Comparison of ENCODE assay signal across 31 cellular contexts in the genomic region with DNA sequence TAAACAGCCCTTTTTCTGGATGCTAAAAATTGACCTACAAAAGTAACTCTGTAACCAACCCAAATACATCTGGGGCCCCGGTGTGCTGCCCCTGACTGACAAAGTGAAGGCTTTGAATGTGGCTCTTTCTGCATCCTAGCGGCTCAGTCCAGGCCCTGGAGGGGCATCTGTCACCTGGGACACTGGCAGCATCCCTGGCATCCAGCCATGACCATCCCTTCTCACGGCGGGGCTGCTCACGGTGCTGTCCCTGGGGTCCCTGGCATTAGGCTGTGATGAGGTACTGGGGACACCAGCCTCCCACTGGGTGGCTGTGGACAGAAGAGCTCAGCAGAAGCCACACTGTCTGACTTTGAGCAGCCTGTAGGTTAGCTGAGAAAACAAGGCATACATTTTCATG.
"Had no signal": no experiment of that assay in that cellular context is flagged by ENCODE, and none has a peak within 500 bp of the region (broad histone marks: within the 10 kb centered on the region; RNA-seq: fewer than 3 reads in every experiment).

No MANE protein-coding gene starts in this region.

- H3K9me3 ChIP-seq: adrenal gland, body of pancreas, breast epithelium, Peyer's patch had no signal

- H3K27me3 ChIP-seq: adrenal gland, body of pancreas, breast epithelium, Peyer's patch had no signal

- DNase-seq: activated CD4-positive, alpha-beta T cell treated with anti-CD3 and anti-CD28 coated beads, Interleukin-2, amount 10 ng/mL, durations not matched to agents 24 days and 14 days; activated CD4-positive, alpha-beta T cell treated with anti-CD3 and anti-CD28 coated beads, Interleukin-2, amount 50 U/mL, for 4 hours; activated CD8-positive, alpha-beta T cell treated with anti-CD3 and anti-CD28 coated beads for 36 hours; activated gamma-delta T cell; activated naive CD4-positive, alpha-beta T cell treated with Interleukin-2 at 50 U/mL for 16 hours; activated T-cell treated with anti-CD3 and anti-CD28 coated beads, Interleukin-2, amount 50 U/mL, for 1 hour; activated T-cell treated with anti-CD3 and anti-CD28 coated beads, Interleukin-2, amount 50 U/mL, for 72 hours; adrenal gland; body of pancreas; caudate nucleus; MM.1S; MV-4-11; NCI-H1092; NCI-H1436 treated with DMSO at 0.1 percent for 48 hours; NCI-H1694 treated with DMSO at 0.1 percent for 48 hours; NCI-H2029; NCI-H345; NCI-H524 treated with DMSO at 0.1 percent for 48 hours; NCI-H748 treated with DMSO at 0.1 percent for 48 hours; NK-92 treated with Interleukin-12 subunit alpha and Interleukin-12 subunit beta, amount 100 ng/mL, for 24 hours; PC-3; Peyer's patch; RPMI8226; SW 1271; T-helper 1 cell; T-helper 2 cell; T-helper 9 cell had no signal

- ATAC-seq: activated CD8-positive, alpha-beta T cell treated with anti-CD3 and anti-CD28 coated beads for 36 hours; activated naive CD4-positive, alpha-beta T cell treated with anti-CD3 and anti-CD28 coated beads, Interleukin-2, amount 50 U/mL, for 72 hours; activated T-cell treated with anti-CD3 and anti-CD28 coated beads, Interleukin-2, amount 50 U/mL, for 72 hours; activated T-helper 17 cell treated with anti-CD3 and anti-CD28 coated beads, Interleukin-2, amount 50 U/mL, for 72 hours; body of pancreas; PC-3 had no signal

- H3K4me3 ChIP-seq: adrenal gland, body of pancreas, breast epithelium, Peyer's patch had no signal

- H3K36me3 ChIP-seq: adrenal gland, breast epithelium, Peyer's patch had no signal

- H3K27ac ChIP-seq: adrenal gland, body of pancreas, breast epithelium, KMS-11, Peyer's patch had no signal
